Comparison of ENCODE assay signal across 11 cellular contexts in genomic region chr1:195047778-195048177, GRCh38.
"Had no signal": no experiment of that assay in that cellular context is flagged by ENCODE, and none has a peak within 500 bp of the region (broad histone marks: within the 10 kb centered on the region; RNA-seq: fewer than 3 reads in every experiment).

No MANE protein-coding gene starts in this region.

- H3K4me3 ChIP-seq: GM23248, GM23338, HAP-1 had no signal

- H3K4me2 ChIP-seq: GM23338 had no signal

- H2AFZ ChIP-seq: GM23248, GM23338 had no signal

- ATAC-seq: GM23338, HCT116 had no signal

- H3K9ac ChIP-seq: GM23248 had no signal

- H3K4me1 ChIP-seq: HAP-1 had no signal

- H3K27ac ChIP-seq: GM23248 had no signal

- H3K36me3 ChIP-seq: HAP-1 had no signal

- FAIRE-seq: H1, H54 had no signal

- DNase-seq: GM23248, GOT3, H7, H9, HCEC 1CT, HFFc6 had no signal

- H3K9me3 ChIP-seq: HAP-1 had no signal
